ENCODE assay signal across 25 cellular contexts in the genomic region with DNA sequence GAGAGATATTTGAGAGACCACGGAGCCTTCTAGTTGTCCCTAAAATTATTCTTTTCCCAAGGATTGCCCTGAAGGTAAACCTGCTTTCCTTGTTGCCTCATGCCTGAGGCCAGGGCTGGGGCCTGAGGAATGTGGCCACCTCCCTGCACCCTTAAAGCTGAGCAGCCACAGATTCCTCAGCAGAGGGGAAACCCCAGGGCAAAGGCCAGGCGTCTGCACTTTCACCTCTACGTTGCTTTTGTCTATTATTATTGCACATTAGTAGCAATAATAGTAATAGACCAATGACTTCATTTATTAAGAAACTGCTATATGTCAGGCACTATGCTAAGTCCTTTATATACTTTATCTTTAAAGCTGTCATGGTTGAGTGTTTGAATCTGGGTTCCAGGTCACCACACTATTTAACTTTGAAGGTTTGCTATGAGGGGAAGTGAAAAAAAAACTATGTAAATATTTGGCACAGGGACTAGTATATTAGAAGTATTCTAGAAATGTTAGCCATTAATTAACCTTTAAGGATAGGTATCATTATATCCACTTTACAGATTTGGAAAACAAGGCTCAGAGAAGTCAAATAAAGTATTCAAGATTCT.
A peak's percentile ranks its signal among the peaks of the same experiment; 100 is the strongest.
DNase-seq lines count a peak whose midpoint lies in the region; ATAC-seq, FAIRE-seq and TF ChIP-seq lines count a peak whose summit lies in the region.
"Had no signal": no experiment of that assay in that cellular context is flagged by ENCODE, and none has a peak within 500 bp of the region (broad histone marks: within the 10 kb centered on the region; RNA-seq: fewer than 3 reads in every experiment).

No MANE protein-coding gene starts in this region.

- no peaks in the 10 kb centered on the region for H3K9me3 ChIP-seq in K562 (replicated peaks; ENCODE audit: control insufficient read depth, insufficient read depth, low read depth, low read length)
- no peaks in the 10 kb centered on the region for H3K9me3 ChIP-seq in mesenchymal stem cell (ENCODE audit: control insufficient read depth, low read length)
- no peaks in the 10 kb centered on the region for H3K9me3 ChIP-seq in small intestine (ENCODE audit: control insufficient read depth, low read depth)
- H3K9me3 ChIP-seq in HAP-1, result no peaks in the 10 kb centered on the region; the same call in 1 of the 2 replicates

- H2AK5ac ChIP-seq in mesenchymal stem cell (ENCODE audit: low read length, severe bottlenecking), result no peak overlapping the region

- POLR2A ChIA-PET in K562 (lab: Yijun Ruan, JAX), result no interaction called here

- H2BK120ac ChIP-seq in mesenchymal stem cell (ENCODE audit: low read depth, low read length), result no peak overlapping the region

- no peak overlapping the region for H3K4me2 ChIP-seq in K562 (ENCODE audit: insufficient read depth, low read length)
- H3K4me2 ChIP-seq in mesenchymal stem cell (ENCODE audit: low read length, poor library complexity, severe bottlenecking), result peak overlapping the region; percentile 16

- H3K27ac ChIP-seq in K562 (ENCODE audit: extremely low read depth, low read depth, low read length), result no peak overlapping the region
- no peak overlapping the region for H3K27ac ChIP-seq in mesenchymal stem cell (ENCODE audit: low read length, poor library complexity, severe bottlenecking)
- no peak overlapping the region for H3K27ac ChIP-seq in small intestine (ENCODE audit: low read depth in 1 of 2, low read length in 1 of 2)
- H3K27ac ChIP-seq: RWPE1 had no signal

- H4K8ac ChIP-seq in mesenchymal stem cell (ENCODE audit: low read length), result no peak overlapping the region

- H3K4me1 ChIP-seq in K562 (replicated peaks in 1 of 2; ENCODE audit: control insufficient read depth in 2 of 2, insufficient read depth in 2 of 2, low read length in 2 of 2) (no peaks in the 10 kb centered on the region), mesenchymal stem cell (ENCODE audit: control insufficient read depth, insufficient read depth, low read depth, low read length) (no peaks in the 10 kb centered on the region), small intestine (ENCODE audit: control insufficient read depth in 2 of 2, insufficient read depth in 1 of 2, low read depth in 1 of 2, low read length in 1 of 2) (no peaks in the 10 kb centered on the region), HAP-1 (no peaks in the 10 kb centered on the region)

- no peaks in the 10 kb centered on the region for H3K9me3 Mint-ChIP-seq in Calu3 (ENCODE audit: low read depth, unreplicated experiment)

- intact Hi-C loops in Calu3 (cut with micrococcal nuclease; ENCODE audit: unreplicated experiment) (no loop called here), K562 (cut with micrococcal nuclease) (no loop called here)

- H3K27me3 Mint-ChIP-seq in Calu3 (ENCODE audit: unreplicated experiment), result no peaks in the 10 kb centered on the region
- H3K27me3 Mint-ChIP-seq: CD4-positive, CD25-positive, alpha-beta regulatory T cell; IgD-negative memory B cell had no signal

- no peak for TF ChIP-seq POLR2A in K562 (conservative IDR thresholded peaks at IDR 0.05)

- no peaks in the 10 kb centered on the region for H3K36me3 Mint-ChIP-seq in Calu3 (ENCODE audit: insufficient read depth, unreplicated experiment)
- H3K36me3 Mint-ChIP-seq: CD4-positive, CD25-positive, alpha-beta regulatory T cell had no signal

- H3K27me3 ChIP-seq in K562 (ENCODE audit: control insufficient read depth in 2 of 2, insufficient read depth in 2 of 2, low read length in 2 of 2), result peaks cover 0 to 11% of the 10 kb centered on the region in 2 experiments; a peak in 1 of 5 replicates
- peaks cover 0 to 3% of the 10 kb centered on the region in 2 experiments for H3K27me3 ChIP-seq in mesenchymal stem cell (ENCODE audit: control insufficient read depth in 1 of 2, insufficient read depth in 1 of 2, low read length in 2 of 2)
- H3K27me3 ChIP-seq in small intestine (ENCODE audit: control insufficient read depth in 2 of 2, insufficient read depth in 2 of 2, low read length in 2 of 2), result no peaks in the 10 kb centered on the region
- no peaks in the 10 kb centered on the region for H3K27me3 ChIP-seq in HAP-1 (ENCODE audit: low read depth)

- H4K91ac ChIP-seq in mesenchymal stem cell (ENCODE audit: low read length), result no peak overlapping the region

- H3K23ac ChIP-seq in mesenchymal stem cell (ENCODE audit: low read length in 2 of 2), result no peak overlapping the region

- no peaks in the 10 kb centered on the region for H4K20me1 ChIP-seq in K562 (replicated peaks; ENCODE audit: control insufficient read depth, insufficient read depth, low read length)

- H3K27ac Mint-ChIP-seq in Calu3 (ENCODE audit: unreplicated experiment), result no peak overlapping the region
- H3K27ac Mint-ChIP-seq: IgD-negative memory B cell had no signal

- no TSS peak for BruUV-seq in Calu3 (replicated peaks; lab: Mats Ljungman, UMichigan)
- no TSS peak for BruUV-seq in K562 (replicated peaks; lab: Mats Ljungman, UMichigan)

- CTCF ChIA-PET in Calu3 (lab: Charles Lee) (interaction anchor here (0.5 to 0.7 kb wide), 2 partner anchors 1157 to 1388 kb away, joined by 3 read pairs; no protein-coding TSS in a partner anchor), K562 (lab: Yijun Ruan, JAX; ENCODE audit: low intra/inter-chr PET ratio) (no interaction called here)

- H2AFZ ChIP-seq in K562 (ENCODE audit: low read depth, low read length) (no peak overlapping the region), mesenchymal stem cell (ENCODE audit: low read depth, low read length) (no peak overlapping the region)

- no peak overlapping the region for H3K4ac ChIP-seq in mesenchymal stem cell (ENCODE audit: low read depth in 1 of 2, low read length in 2 of 2)

- TF ChIP-seq EP300 in K562 (IDR thresholded peaks at IDR 0.05; ENCODE audit: low read length), result no peak

- 0% methylated on average over 3 of the region's 3 CpGs for WGBS in K562 (ENCODE audit: insufficient coverage, low coverage, missing lambda C conversion rate)
- 63% methylated on average over 1 of the region's 3 CpGs for WGBS in mesenchymal stem cell
- 29 to 51% (median 29%) methylated on average over 3 of the region's 3 CpGs for WGBS in small intestine, 3 donors

- no peaks in the 10 kb centered on the region for H3K4me1 Mint-ChIP-seq in Calu3 (ENCODE audit: low read depth, unreplicated experiment)
- H3K4me1 Mint-ChIP-seq: CD4-positive, CD25-positive, alpha-beta regulatory T cell; IgD-negative memory B cell had no signal

- H3K79me2 ChIP-seq in K562 (ENCODE audit: control insufficient read depth, insufficient read depth, low read length), result no peaks in the 10 kb centered on the region

- FAIRE-seq in K562 (lab: Jason Lieb, UNC), result no peak
- no peak for FAIRE-seq in small intestine (lab: Jason Lieb, UNC)
- FAIRE-seq: G401.6 had no signal

- no peaks in the 10 kb centered on the region for H3K9me1 ChIP-seq in K562 (ENCODE audit: control insufficient read depth, insufficient read depth, low read length)

- peak; percentile 19 for DNase-seq in Calu3
- no peak for DNase-seq in K562 (ENCODE audit: extremely low read depth in 1 of 4, low spot score in 3 of 4)
- DNase-seq in mesenchymal stem cell, result no peak
- DNase-seq in small intestine, result peak; percentile 19
- DNase-seq in NOMO-1 treated with DMSO at 0.1 percent for 48 hours (lab: John Stamatoyannopoulos, UW; ENCODE audit: unreplicated experiment), result no peak
- no peak for DNase-seq in NCI-H524 (lab: John Stamatoyannopoulos, UW)
- no peak for DNase-seq in HAP-1 (ENCODE audit: low spot score in 2 of 2)
- DNase-seq: 8988T; CD4-positive, CD25-positive, alpha-beta regulatory T cell; DMS53; GOT3; HCEC 1CT; NCI-H1048; NCI-H1417 treated with DMSO at 0.1 percent for 48 hours; NCI-H187; NCI-H345; NCI-H510A treated with DMSO at 0.1 percent for 48 hours; NCI-H774; NK-92 treated with Interleukin-12 subunit alpha and Interleukin-12 subunit beta, amount 100 ng/mL, for 24 hours; SHP77 had no signal

- H3K4me3 Mint-ChIP-seq in Calu3 (ENCODE audit: low read depth, unreplicated experiment), result no peak overlapping the region
- H3K4me3 Mint-ChIP-seq: CD4-positive, CD25-positive, alpha-beta regulatory T cell; IgD-negative memory B cell had no signal

- no peaks in the 10 kb centered on the region for H3K79me1 ChIP-seq in mesenchymal stem cell (replicated peaks; ENCODE audit: low read length, poor library complexity, severe bottlenecking)

- H3K4me3 ChIP-seq in K562 (no peak overlapping the region), mesenchymal stem cell (ENCODE audit: insufficient read depth in 1 of 2, low read depth in 1 of 2, low read length in 2 of 2) (no peak overlapping the region), small intestine (ENCODE audit: low read depth in 1 of 2, low read length in 2 of 2) (no peak overlapping the region), HAP-1 (no peak overlapping the region)

- H3K14ac ChIP-seq in mesenchymal stem cell (ENCODE audit: low read length in 2 of 2), result no peak overlapping the region

- no peak overlapping the region for H2BK15ac ChIP-seq in mesenchymal stem cell (ENCODE audit: low read depth, poor library complexity, severe bottlenecking)

- ATAC-seq in K562 (no peak), GM21786 (IDR thresholded peaks at IDR 0.05; ENCODE audit: unreplicated experiment) (no peak)
- ATAC-seq: Panc1 had no signal

- TF ChIP-seq RAD21 in K562 (CRISPR knock-in tag; conservative IDR thresholded peaks at IDR 0.05 in 1 of 2, IDR thresholded peaks at IDR 0.05 in 1 of 2), result no peak

- in situ Hi-C loops in K562 (cut with MboI) (no loop called here), HAP-1 (cut with MboI; ENCODE audit: low sequenced_read_pairs) (no loop called here)

- H2BK12ac ChIP-seq in mesenchymal stem cell (ENCODE audit: low read length in 2 of 2), result no peak overlapping the region

- TF ChIP-seq CTCF in Calu3 (IDR thresholded peaks at IDR 0.05; ENCODE audit: unreplicated experiment) (no peak), K562 (IDR thresholded peaks at IDR 0.05 in 2 of 3, conservative IDR thresholded peaks at IDR 0.05 in 1 of 3; ENCODE audit: insufficient read depth in 2 of 3, low read depth in 1 of 3, low read length in 3 of 3) (no peak)

- H3K36me3 ChIP-seq in K562 (ENCODE audit: control insufficient read depth, insufficient read depth, low read length) (no peaks in the 10 kb centered on the region), mesenchymal stem cell (ENCODE audit: control insufficient read depth in 1 of 2, insufficient read depth in 2 of 2, low read depth in 1 of 2, low read length in 2 of 2) (no peaks in the 10 kb centered on the region), small intestine (ENCODE audit: control insufficient read depth in 2 of 2, insufficient read depth in 2 of 2, low read length in 2 of 2) (no peaks in the 10 kb centered on the region), HAP-1 (replicated peaks) (no peaks in the 10 kb centered on the region)

- H3K9ac ChIP-seq in K562 (ENCODE audit: insufficient read depth in 1 of 2, low read depth in 2 of 2, low read length in 2 of 2) (no peak overlapping the region), mesenchymal stem cell (ENCODE audit: low read length) (no peak overlapping the region)

- no peak overlapping the region for H2BK5ac ChIP-seq in mesenchymal stem cell (ENCODE audit: low read depth, low read length, poor library complexity, severe bottlenecking)

- no peak overlapping the region for H3K18ac ChIP-seq in mesenchymal stem cell (ENCODE audit: low read depth in 1 of 2, low read length in 2 of 2)

TF ChIP-seq in K562, 482 proteins besides CTCF, POLR2A, EP300 and RAD21 (continues in another document):
- TF ChIP-seq SAP30 (IDR thresholded peaks at IDR 0.05; ENCODE audit: borderline replicate concordance, insufficient read depth, low read depth, low read length, poor library complexity, severe bottlenecking) (no peak), CEBPB (tag; IDR thresholded peaks at IDR 0.05) (peak; percentile 39; the same call in 1 of the 2 replicates)

Comparison
In these comparisons a context has a peak if more than half of its experiments do, and no peak if none do; other contexts are left out.
1. DNase-seq: peak in Calu3 (single experiment) and small intestine (single experiment); none in K562 (0 of 4), mesenchymal stem cell (single experiment), NOMO-1 treated with DMSO at 0.1 percent for 48 hours (single experiment), NCI-H524 (0 of 2) and HAP-1 (0 of 2).